16 cellular contexts compared by ENCODE assay signal in genomic region chr12:77754086-77754485, GRCh38.
DNase-seq lines count a peak whose midpoint lies in the region; FAIRE-seq and TF ChIP-seq lines count a peak whose summit lies in the region.
"Had no signal": no experiment of that assay in that cellular context is flagged by ENCODE, and none has a peak within 500 bp of the region (broad histone marks: within the 10 kb centered on the region; RNA-seq: fewer than 3 reads in every experiment).

No MANE protein-coding gene starts in this region.

- no peak for TF ChIP-seq POLR2A in GM12892 (IDR thresholded peaks at IDR 0.05; ENCODE audit: low read depth, low read length)

- no peak overlapping the region for H3K9ac ChIP-seq in endodermal cell (ENCODE audit: extremely low read depth, low read length, poor library complexity, severe bottlenecking)
- H3K9ac ChIP-seq: BLaER1 had no signal

- peak overlapping the region; percentile 20 for H3K4me3 Mint-ChIP-seq in endodermal cell

- DNase-seq in D341Med (ENCODE audit: low spot score) (peak; percentile 20), NCI-H524 treated with DMSO at 0.1 percent for 48 hours (lab: John Stamatoyannopoulos, UW) (peak; percentile 26), endodermal cell (peak; percentile 80), retinal pigment epithelial cell (ENCODE audit: low read depth) (peak; percentile 34), GM12892 (ENCODE audit: insufficient read length) (no peak), NCI-H1105 (lab: John Stamatoyannopoulos, UW) (no peak), HuH-7.5 (ENCODE audit: low spot score) (no peak)
- DNase-seq: 8988T, AML-193, Calu3, DMS153, DMS79 treated with DMSO at 0.1 percent for 48 hours, GDM1 had no signal

- no peak for FAIRE-seq in GM12892 (lab: Jason Lieb, UNC)
- FAIRE-seq: HepG2, HTR-8/SVneo had no signal

- peaks cover 7% of the 10 kb centered on the region for H3K4me1 ChIP-seq in endodermal cell (ENCODE audit: control insufficient read depth, insufficient read depth, low read length)
- H3K4me1 ChIP-seq: BLaER1 had no signal

- H3K4me3 ChIP-seq in endodermal cell (ENCODE audit: low read length) (peak overlapping the region; percentile 76), retinal pigment epithelial cell (ENCODE audit: low read length) (no peak overlapping the region)
- H3K4me3 ChIP-seq: BLaER1 had no signal

- H3K27me3 Mint-ChIP-seq in endodermal cell (ENCODE audit: insufficient read depth) = no peaks in the 10 kb centered on the region

- H3K36me3 ChIP-seq in endodermal cell (ENCODE audit: control insufficient read depth, insufficient read depth, low read length) = no peaks in the 10 kb centered on the region
- H3K36me3 ChIP-seq: BLaER1 had no signal

- no peaks in the 10 kb centered on the region for H3K27me3 ChIP-seq in endodermal cell (ENCODE audit: control insufficient read depth, insufficient read depth, low read length, poor library complexity, severe bottlenecking)
- H3K27me3 ChIP-seq: BLaER1 had no signal

- WGBS in endodermal cell (ENCODE audit: insufficient coverage in 1 of 2, insufficient read length in 1 of 2), 2 experiments = 65% methylated on average over 3 of the region's 4 CpGs; no CpG with 5 or more reads in 1 of the 2 experiments

- H3K27ac ChIP-seq in endodermal cell (ENCODE audit: low read depth, low read length) = no peak overlapping the region
- H3K27ac ChIP-seq: BLaER1 had no signal

- peak overlapping the region; percentile 86 for H3K27ac Mint-ChIP-seq in endodermal cell

- no peaks in the 10 kb centered on the region for H3K9me3 Mint-ChIP-seq in endodermal cell

- H3K4me1 Mint-ChIP-seq in endodermal cell = peaks cover 32% of the 10 kb centered on the region

- no peaks in the 10 kb centered on the region for H3K9me3 ChIP-seq in endodermal cell (ENCODE audit: control insufficient read depth, low read length)
- H3K9me3 ChIP-seq: BLaER1 had no signal

- no peak for TF ChIP-seq CTCF in endodermal cell (conservative IDR thresholded peaks at IDR 0.05)
- no peak for TF ChIP-seq CTCF in retinal pigment epithelial cell (conservative IDR thresholded peaks at IDR 0.05; ENCODE audit: low read depth, low read length)

- no peaks in the 10 kb centered on the region for H3K36me3 Mint-ChIP-seq in endodermal cell (ENCODE audit: low read depth)

Comparison
In these comparisons a context has a peak if more than half of its experiments do, and no peak if none do; other contexts are left out.
1. DNase-seq: peak in D341Med (single experiment), NCI-H524 treated with DMSO at 0.1 percent for 48 hours (single experiment), endodermal cell (single experiment) and retinal pigment epithelial cell (single experiment); none in GM12892 (single experiment), NCI-H1105 (single experiment) and HuH-7.5 (single experiment).